8 cellular contexts compared by ENCODE assay signal in genomic region chr5:132490484-132491367, GRCh38. TPM values are rescaled to one million over a fixed set of nuclear protein-coding genes. Genes with fewer than 3 reads are reported as not detected.
DNase-seq lines count a peak whose midpoint lies in the region; ATAC-seq and TF ChIP-seq lines count a peak whose summit lies in the region.

A gene with protein sequence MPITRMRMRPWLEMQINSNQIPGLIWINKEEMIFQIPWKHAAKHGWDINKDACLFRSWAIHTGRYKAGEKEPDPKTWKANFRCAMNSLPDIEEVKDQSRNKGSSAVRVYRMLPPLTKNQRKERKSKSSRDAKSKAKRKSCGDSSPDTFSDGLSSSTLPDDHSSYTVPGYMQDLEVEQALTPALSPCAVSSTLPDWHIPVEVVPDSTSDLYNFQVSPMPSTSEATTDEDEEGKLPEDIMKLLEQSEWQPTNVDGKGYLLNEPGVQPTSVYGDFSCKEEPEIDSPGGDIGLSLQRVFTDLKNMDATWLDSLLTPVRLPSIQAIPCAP (minus strand): TSS chr5:132490773. CDS start chr5:132489478, 1,295 bp downstream.

- peak in 1 of 2 donors; percentile 91 for TF ChIP-seq POLR2A in vagina (IDR thresholded peaks at IDR 0.05)

- H3K4me1 ChIP-seq in right atrium auricular region (peaks cover 0 to 78% of the 10 kb centered on the region in 2 donors), vagina (peaks cover 75% of the 10 kb centered on the region)

- H3K36me3 ChIP-seq in right atrium auricular region (peaks cover 23% of the 10 kb centered on the region), vagina (peaks cover 0 to 14% of the 10 kb centered on the region in 2 donors)

- H3K27ac ChIP-seq in angular gyrus (ENCODE audit: low read depth, low read length) (peak within 1 kb of the TSS; percentile 69), right atrium auricular region (peak within 1 kb of the TSS; percentile 93 to 95), vagina (peak within 1 kb of the TSS; percentile 98)

- H3K27me3 ChIP-seq in right atrium auricular region (no peaks in the 10 kb centered on the region), vagina (no peaks in the 10 kb centered on the region)

- H3K9me3 ChIP-seq in right atrium auricular region (no peaks in the 10 kb centered on the region), vagina (no peaks in the 10 kb centered on the region)

- TF ChIP-seq CTCF in right atrium auricular region (IDR thresholded peaks at IDR 0.05) = no peak
- TF ChIP-seq CTCF in vagina (IDR thresholded peaks at IDR 0.05) = no peak

- peak; percentile 18 for DNase-seq in NCI-H187 treated with DMSO at 0.1 percent for 48 hours (lab: John Stamatoyannopoulos, UW)
- DNase-seq in T-helper 2 cell = peak; percentile 94 to 99 (median 97)
- peak; percentile 98 for DNase-seq in right atrium auricular region (ENCODE audit: low spot score)
- peak; percentile 92 for DNase-seq in putamen (ENCODE audit: low spot score)
- DNase-seq in vagina (ENCODE audit: extremely low spot score in 2 of 2) = peak; percentile 98 to 99

- ATAC-seq in GM18502 (IDR thresholded peaks at IDR 0.05; ENCODE audit: poor library complexity, unreplicated experiment) = peak; percentile 84
- peak; percentile 82 for ATAC-seq in HG02938 (IDR thresholded peaks at IDR 0.05; ENCODE audit: unreplicated experiment)

- intact Hi-C loops in vagina (cut with DNase I) = no loop called here

- H3K4me3 ChIP-seq in right atrium auricular region (peak within 1 kb of the TSS; percentile 64 to 86), vagina (peak within 1 kb of the TSS; percentile 78 to 86)

RNA-seq across cellular contexts. Expression of the gene that starts here (rescaled TPM):
- total RNA-seq in right atrium auricular region = 10 to 100 TPM; 10.1 to 15.8 TPM
- total RNA-seq in vagina = 49.8 TPM

Comparison
In these comparisons a context has a peak if more than half of its experiments do, and no peak if none do; other contexts are left out.
1. Peak in every context shown above with its lines: DNase-seq, ATAC-seq, H3K4me3 ChIP-seq and H3K27ac ChIP-seq.
2. DNase-seq: peak in every context shown above with its lines; median percentile 98 in vagina; 98 in right atrium auricular region; 97 in T-helper 2 cell; 92 in putamen; 18 in NCI-H187 treated with DMSO at 0.1 percent for 48 hours.